9 cellular contexts compared by ENCODE assay signal in genomic region chr2:28952806-28953190, GRCh38. TPM values are rescaled to one million over a fixed set of nuclear protein-coding genes. Genes with fewer than 3 reads are reported as not detected.
DNase-seq lines count a peak whose midpoint lies in the region; ATAC-seq and TF ChIP-seq lines count a peak whose summit lies in the region.
"Had no signal": no experiment of that assay in that cellular context is flagged by ENCODE, and none has a peak within 500 bp of the region (broad histone marks: within the 10 kb centered on the region; RNA-seq: fewer than 3 reads in every experiment).

No MANE protein-coding gene starts in this region.

- intact Hi-C loops in CD14-positive monocyte (cut with micrococcal nuclease) = loop anchor here in 1 of 2 donors (10.0 kb wide), 1 partner anchor 162 kb away; the partner anchor contains the start of gene CLIP4

- peak; percentile 38 for ATAC-seq in T-helper 17 cell
- no peak for ATAC-seq in GM18868 (IDR thresholded peaks at IDR 0.05; ENCODE audit: unreplicated experiment)
- no peak for ATAC-seq in GM21447 (IDR thresholded peaks at IDR 0.05; ENCODE audit: unreplicated experiment)
- no peak for ATAC-seq in HG02610 (IDR thresholded peaks at IDR 0.05; ENCODE audit: unreplicated experiment)
- no peak for ATAC-seq in HG03196 (IDR thresholded peaks at IDR 0.05; ENCODE audit: unreplicated experiment)

- peaks cover 16 to 20% of the 10 kb centered on the region in 2 donors for H3K36me3 Mint-ChIP-seq in CD14-positive monocyte
- peaks cover 2% of the 10 kb centered on the region for H3K36me3 Mint-ChIP-seq in T-helper 17 cell (ENCODE audit: low read depth)

- TF ChIP-seq CTCF in CD14-positive monocyte (IDR thresholded peaks at IDR 0.05) = no peak

- DNase-seq in CD14-positive monocyte (ENCODE audit: low spot score) (no peak), Kasumi-1 (lab: John Stamatoyannopoulos, UW) (peak; percentile 67 to 69), T-helper 17 cell (no peak), left kidney (ENCODE audit: low read depth, low spot score) (peak; percentile 16)
- DNase-seq: H9 had no signal

- H3K4me3 Mint-ChIP-seq in CD14-positive monocyte (peak overlapping the region; percentile 20 to 91), T-helper 17 cell (no peak overlapping the region)
- H3K4me3 Mint-ChIP-seq: H9 had no signal

- no peaks in the 10 kb centered on the region for H3K27me3 Mint-ChIP-seq in CD14-positive monocyte (ENCODE audit: low read depth in 3 of 3)
- H3K27me3 Mint-ChIP-seq in T-helper 17 cell = no peaks in the 10 kb centered on the region

- H3K9me3 ChIP-seq in T-helper 17 cell (ENCODE audit: control insufficient read depth, low read length, poor library complexity, severe bottlenecking) = no peaks in the 10 kb centered on the region

- H3K4me1 Mint-ChIP-seq in CD14-positive monocyte (peaks cover 55% of the 10 kb centered on the region), T-helper 17 cell (peaks cover 5% of the 10 kb centered on the region)

- H3K27ac Mint-ChIP-seq in CD14-positive monocyte (peak overlapping the region; percentile 98 to 99 (median 99)), T-helper 17 cell (peak overlapping the region; percentile 63)

- H3K9me3 Mint-ChIP-seq in CD14-positive monocyte = peaks cover 0 to 12% (median 5%) of the 10 kb centered on the region in 7 donors

RNA-seq across cellular contexts. Expression of gene TOGARAM2, which starts 28.3 kb away (rescaled TPM):
- under 1 TPM in 1 of 2 donors, not detected in 1; 0.23 TPM for polyA plus RNA-seq in CD14-positive monocyte
- 1 to 10 TPM; 4.2 to 5.2 TPM for total RNA-seq in T-helper 17 cell

RNA-seq across cellular contexts. Expression of gene WDR43, which starts 58.3 kb away (rescaled TPM):
- polyA plus RNA-seq in CD14-positive monocyte = 10 to 100 TPM; 12.2 to 16.1 TPM
- total RNA-seq in T-helper 17 cell = 10 to 100 TPM; 66.6 to 84.3 TPM

Comparison
In these comparisons a context has a peak if more than half of its experiments do, and no peak if none do; other contexts are left out.
1. DNase-seq: peak in Kasumi-1 (2 of 2) and left kidney (single experiment); none in CD14-positive monocyte (single experiment) and T-helper 17 cell (0 of 3).